ENCODE assay signal across 32 cellular contexts in the genomic region with DNA sequence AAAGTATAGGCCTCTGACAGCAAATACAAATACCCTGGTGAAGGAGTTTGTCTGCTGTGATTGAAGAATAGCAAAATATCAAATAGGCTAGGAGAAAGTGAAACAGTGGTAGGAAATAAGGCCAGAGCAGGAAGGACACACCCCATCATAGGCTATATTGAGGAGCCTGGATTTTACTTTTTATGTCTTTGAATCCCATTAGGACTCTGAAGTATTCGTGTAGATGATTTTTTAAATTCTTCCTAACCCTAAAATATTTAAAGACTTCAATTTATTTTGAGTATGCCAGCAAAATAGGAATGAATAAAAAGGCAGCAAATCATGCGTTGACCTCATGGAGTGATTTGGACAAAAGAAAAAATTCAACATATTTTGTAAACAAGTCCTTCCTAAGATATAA.
"Had no signal": no experiment of that assay in that cellular context is flagged by ENCODE, and none has a peak within 500 bp of the region (broad histone marks: within the 10 kb centered on the region; RNA-seq: fewer than 3 reads in every experiment).

No MANE protein-coding gene starts in this region.

- H3K9me3 ChIP-seq: right lobe of liver, testis, uterus had no signal

- H3K4me1 ChIP-seq: neural progenitor cell, right lobe of liver, uterus had no signal

- H3K27me3 ChIP-seq: neural progenitor cell, right lobe of liver, testis, uterus had no signal

- DNase-seq: activated CD4-positive, alpha-beta T cell treated with anti-CD3 and anti-CD28 coated beads for 48 hours; activated CD4-positive, alpha-beta T cell treated with anti-CD3 and anti-CD28 coated beads, Interleukin-2, amount 50 U/mL, for 48 hours; activated CD8-positive, alpha-beta memory T cell treated with anti-CD3 and anti-CD28 coated beads for 24 hours; activated effector memory CD4-positive, alpha-beta T cell treated with Interleukin-2 at 50 U/mL for 16 hours; activated naive CD4-positive, alpha-beta T cell treated with anti-CD3 and anti-CD28 coated beads, Interleukin-2, amount 10 ng/mL, durations not matched to agents 7 days and 5 days; activated naive CD8-positive, alpha-beta T cell treated with anti-CD3 and anti-CD28 coated beads, Interleukin-2, amount 10 ng/mL, durations not matched to agents 7 days and 5 days; amniotic stem cell; caudate nucleus; cortex of kidney; effector memory CD8-positive, alpha-beta T cell; erythroblast; foreskin fibroblast; head of caudate nucleus; hippocampal formation; left cardiac atrium; naive thymus-derived CD8-positive, alpha-beta T cell; occipital lobe; right lobe of liver; stimulated activated CD4-positive, alpha-beta T cell treated with anti-CD3 and anti-CD28 coated beads, Interleukin-12 subunit alpha, Interleukin-12 subunit beta, amount 100 ng/mL, for 4 hours; stimulated activated CD4-positive, alpha-beta T cell treated with anti-CD3 and anti-CD28 coated beads, Interleukin-4, amount 100 ng/mL, for 1 hour; stimulated activated naive CD8-positive, alpha-beta T cell treated with anti-CD3 and anti-CD28 coated beads, Interleukin-15, Interleukin-2, amounts not matched to agents 100 U/mL and 50 U/mL, for 24 hours; T1000; testis; trophoblast cell; uterus; WERI-Rb-1 had no signal

- H3K4me2 ChIP-seq: neural progenitor cell had no signal

- H3K36me3 ChIP-seq: neural progenitor cell, right lobe of liver, uterus, WERI-Rb-1 had no signal

- H3K36me3 Mint-ChIP-seq: activated naive CD4-positive, alpha-beta T cell treated with anti-CD3 and anti-CD28 coated beads, Interleukin-2, amount 10 ng/mL, durations not matched to agents 7 days and 5 days; activated naive CD8-positive, alpha-beta T cell treated with anti-CD3 and anti-CD28 coated beads, Interleukin-2, amount 10 ng/mL, durations not matched to agents 7 days and 5 days; mesothelial cell of epicardium; naive thymus-derived CD8-positive, alpha-beta T cell; neural progenitor cell had no signal

- H3K27me3 Mint-ChIP-seq: activated naive CD4-positive, alpha-beta T cell treated with anti-CD3 and anti-CD28 coated beads, Interleukin-2, amount 10 ng/mL, durations not matched to agents 7 days and 5 days; activated naive CD8-positive, alpha-beta T cell treated with anti-CD3 and anti-CD28 coated beads, Interleukin-2, amount 10 ng/mL, durations not matched to agents 7 days and 5 days; effector memory CD8-positive, alpha-beta T cell; naive thymus-derived CD8-positive, alpha-beta T cell had no signal

- H3K4me1 Mint-ChIP-seq: activated naive CD4-positive, alpha-beta T cell treated with anti-CD3 and anti-CD28 coated beads, Interleukin-2, amount 10 ng/mL, durations not matched to agents 7 days and 5 days; activated naive CD8-positive, alpha-beta T cell treated with anti-CD3 and anti-CD28 coated beads, Interleukin-2, amount 10 ng/mL, durations not matched to agents 7 days and 5 days; naive thymus-derived CD8-positive, alpha-beta T cell; neural progenitor cell had no signal

- H3K4me3 Mint-ChIP-seq: activated naive CD4-positive, alpha-beta T cell treated with anti-CD3 and anti-CD28 coated beads, Interleukin-2, amount 10 ng/mL, durations not matched to agents 7 days and 5 days; activated naive CD8-positive, alpha-beta T cell treated with anti-CD3 and anti-CD28 coated beads, Interleukin-2, amount 10 ng/mL, durations not matched to agents 7 days and 5 days; effector memory CD8-positive, alpha-beta T cell; mesothelial cell of epicardium; naive thymus-derived CD8-positive, alpha-beta T cell; neural progenitor cell; T-helper 1 cell treated with Interleukin-12 subunit alpha and Interleukin-12 subunit beta and Interleukin-4 antibody, amounts not matched to agents 30 μg/mL and 1 μg/mL, for 36 hours had no signal

- ATAC-seq: activated CD4-positive, CD25-positive, alpha-beta regulatory T cell treated with anti-CD3 and anti-CD28 coated beads, Interleukin-2, amount 50 U/mL, for 24 hours; effector memory CD8-positive, alpha-beta T cell; left cardiac atrium; naive thymus-derived CD8-positive, alpha-beta T cell; right lobe of liver; stimulated activated naive CD8-positive, alpha-beta T cell treated with anti-CD3 and anti-CD28 coated beads, Interleukin-15, Interleukin-2, amounts not matched to agents 100 U/mL and 50 U/mL, for 24 hours had no signal

- H3K9ac ChIP-seq: neural progenitor cell had no signal

- H3K27ac Mint-ChIP-seq: activated naive CD4-positive, alpha-beta T cell treated with anti-CD3 and anti-CD28 coated beads, Interleukin-2, amount 10 ng/mL, durations not matched to agents 7 days and 5 days; activated naive CD8-positive, alpha-beta T cell treated with anti-CD3 and anti-CD28 coated beads, Interleukin-2, amount 10 ng/mL, durations not matched to agents 7 days and 5 days; effector memory CD8-positive, alpha-beta T cell; mesothelial cell of epicardium; naive thymus-derived CD8-positive, alpha-beta T cell; neural progenitor cell; T-helper 1 cell treated with Interleukin-12 subunit alpha and Interleukin-12 subunit beta and Interleukin-4 antibody, amounts not matched to agents 30 μg/mL and 1 μg/mL, for 36 hours had no signal

- FAIRE-seq: keratinocyte had no signal

- H3K4me3 ChIP-seq: neural progenitor cell, right lobe of liver, skin epidermis, testis, uterus had no signal

- H3K27ac ChIP-seq: neural progenitor cell, right lobe of liver, skin epidermis, testis, uterus, WERI-Rb-1 had no signal

- H2AFZ ChIP-seq: neural progenitor cell had no signal
